Comparison of ENCODE assay signal across 21 cellular contexts in the genomic region with DNA sequence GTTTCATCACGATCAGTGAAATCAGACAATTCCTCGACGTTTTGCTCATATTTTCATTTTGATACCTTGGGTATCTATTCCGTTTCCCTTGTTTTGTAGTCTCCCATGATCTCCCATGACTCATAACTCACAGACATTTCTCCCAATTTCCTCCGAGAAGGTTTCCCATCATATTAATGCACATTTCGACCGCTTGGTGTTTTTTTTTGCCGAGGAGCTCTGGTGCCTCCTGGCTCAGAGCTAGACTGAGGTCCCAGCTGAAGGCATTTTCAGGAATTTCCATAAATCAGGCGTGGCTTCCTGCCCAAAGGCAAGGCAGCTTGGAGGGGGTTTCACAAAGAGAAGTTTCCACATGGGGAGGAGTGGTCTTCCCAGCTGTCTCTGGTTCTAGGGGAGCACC.
"Had no signal": no experiment of that assay in that cellular context is flagged by ENCODE, and none has a peak within 500 bp of the region (broad histone marks: within the 10 kb centered on the region; RNA-seq: fewer than 3 reads in every experiment).

No MANE protein-coding gene starts in this region.

- DNase-seq: activated CD4-positive, alpha-beta T cell treated with anti-CD3 and anti-CD28 coated beads, Interleukin-2, amount 50 U/mL, for 4 hours; activated CD4-positive, CD25-positive, alpha-beta regulatory T cell treated with anti-CD3 and anti-CD28 coated beads, Interleukin-2, amount 50 U/mL, for 72 hours; activated naive CD4-positive, alpha-beta T cell; activated naive CD8-positive, alpha-beta T cell treated with anti-CD3 and anti-CD28 coated beads, Interleukin-2, amount 10 ng/mL, durations not matched to agents 7 days and 5 days; activated T-cell treated with anti-CD3 and anti-CD28 coated beads for 4 hours; anterior cingulate cortex; colonic mucosa; foreskin keratinocyte; glutamatergic neuron; kidney glomerular epithelial cell; nephron progenitor cell; ovary; sigmoid colon; stimulated activated CD4-positive, alpha-beta T cell treated with anti-CD3 and anti-CD28 coated beads, Interleukin-12 subunit alpha, Interleukin-12 subunit beta, amount 100 ng/mL, for 4 hours; stimulated activated CD4-positive, alpha-beta T cell treated with anti-CD3 and anti-CD28 coated beads, Interleukin-2, amount 100 ng/mL, for 24 hours; T-helper 1 cell; T1000; tibial artery had no signal

- H3K9me3 ChIP-seq: colonic mucosa, esophagus muscularis mucosa, ovary, sigmoid colon, tibial artery had no signal

- H3K9me3 Mint-ChIP-seq: activated naive CD8-positive, alpha-beta T cell treated with anti-CD3 and anti-CD28 coated beads, Interleukin-2, amount 10 ng/mL, durations not matched to agents 7 days and 5 days; stimulated activated effector memory CD8-positive, alpha-beta T cell treated with anti-CD3 and anti-CD28 coated beads, Interleukin-12 subunit alpha, Interleukin-12 subunit beta, amount 100 ng/mL, for 72 hours had no signal

- H3K4me1 Mint-ChIP-seq: activated naive CD8-positive, alpha-beta T cell treated with anti-CD3 and anti-CD28 coated beads, Interleukin-2, amount 10 ng/mL, durations not matched to agents 7 days and 5 days; stimulated activated effector memory CD8-positive, alpha-beta T cell treated with anti-CD3 and anti-CD28 coated beads, Interleukin-12 subunit alpha, Interleukin-12 subunit beta, amount 100 ng/mL, for 72 hours had no signal

- H3K27me3 ChIP-seq: cardiac muscle cell, colonic mucosa, esophagus muscularis mucosa, ovary, sigmoid colon, tibial artery had no signal

- H3K4me3 Mint-ChIP-seq: activated naive CD8-positive, alpha-beta T cell treated with anti-CD3 and anti-CD28 coated beads, Interleukin-2, amount 10 ng/mL, durations not matched to agents 7 days and 5 days; nephron progenitor cell; stimulated activated effector memory CD8-positive, alpha-beta T cell treated with anti-CD3 and anti-CD28 coated beads, Interleukin-12 subunit alpha, Interleukin-12 subunit beta, amount 100 ng/mL, for 72 hours had no signal

- H3K4me1 ChIP-seq: colonic mucosa, esophagus muscularis mucosa, foreskin keratinocyte, sigmoid colon had no signal

- H3K4me3 ChIP-seq: cardiac muscle cell, colonic mucosa, esophagus muscularis mucosa, ovary, sigmoid colon, tibial artery had no signal

- H3K27ac Mint-ChIP-seq: activated naive CD8-positive, alpha-beta T cell treated with anti-CD3 and anti-CD28 coated beads, Interleukin-2, amount 10 ng/mL, durations not matched to agents 7 days and 5 days; nephron progenitor cell; stimulated activated effector memory CD8-positive, alpha-beta T cell treated with anti-CD3 and anti-CD28 coated beads, Interleukin-12 subunit alpha, Interleukin-12 subunit beta, amount 100 ng/mL, for 72 hours had no signal

- H3K36me3 Mint-ChIP-seq: activated naive CD8-positive, alpha-beta T cell treated with anti-CD3 and anti-CD28 coated beads, Interleukin-2, amount 10 ng/mL, durations not matched to agents 7 days and 5 days; stimulated activated effector memory CD8-positive, alpha-beta T cell treated with anti-CD3 and anti-CD28 coated beads, Interleukin-12 subunit alpha, Interleukin-12 subunit beta, amount 100 ng/mL, for 72 hours had no signal

- H3K27ac ChIP-seq: cardiac muscle cell, colonic mucosa, esophagus muscularis mucosa, foreskin keratinocyte, ovary, sigmoid colon, tibial artery had no signal

- H3K36me3 ChIP-seq: cardiac muscle cell, colonic mucosa, esophagus muscularis mucosa, ovary, sigmoid colon, tibial artery had no signal
